In genomic region chr1:94408104-94408503, GRCh38 we compare ENCODE assay signal across 14 cellular contexts. TPM values are rescaled to one million over a fixed set of nuclear protein-coding genes. Genes with fewer than 3 reads are reported as not detected.
DNase-seq lines count a peak whose midpoint lies in the region; ATAC-seq, FAIRE-seq and TF ChIP-seq lines count a peak whose summit lies in the region.
"Had no signal": no experiment of that assay in that cellular context is flagged by ENCODE, and none has a peak within 500 bp of the region (broad histone marks: within the 10 kb centered on the region; RNA-seq: fewer than 3 reads in every experiment).

No MANE protein-coding gene starts in this region.

- H3K4me2 ChIP-seq in H1 (ENCODE audit: insufficient read depth in 1 of 2, low read depth in 2 of 2, low read length in 2 of 2) (no peak overlapping the region), mesendoderm (ENCODE audit: low read length) (no peak overlapping the region)

- no peak overlapping the region for H3K4me3 ChIP-seq in H1 (ENCODE audit: extremely low read depth in 1 of 4, insufficient read depth in 2 of 4, low read depth in 3 of 4, low read length in 4 of 4)
- no peak overlapping the region for H3K4me3 ChIP-seq in mesendoderm (ENCODE audit: low read length)

- no peak overlapping the region for H4K5ac ChIP-seq in H1 (ENCODE audit: insufficient read length, low read depth, low read length)
- no peak overlapping the region for H4K5ac ChIP-seq in mesendoderm (ENCODE audit: low read length)

- H3K18ac ChIP-seq in H1 (ENCODE audit: extremely low read depth, low read length) (no peak overlapping the region), mesendoderm (ENCODE audit: low read length) (no peak overlapping the region)

- H3K4me1 ChIP-seq in H1 (replicated peaks in 1 of 4; ENCODE audit: control insufficient read depth in 3 of 4, insufficient read depth in 4 of 4, low read length in 3 of 4) (peaks cover 0 to 4% (median 0%) of the 10 kb centered on the region in 4 experiments; a peak in 1 of 7 replicates), mesendoderm (ENCODE audit: control insufficient read depth, low read depth, low read length) (no peaks in the 10 kb centered on the region)

- no peaks in the 10 kb centered on the region for H4K20me1 ChIP-seq in H1 (replicated peaks in 1 of 2; ENCODE audit: control insufficient read depth in 1 of 2, insufficient read depth in 2 of 2, low read length in 2 of 2)

- no peak for TF ChIP-seq POLR2A in H1 (IDR thresholded peaks at IDR 0.05; ENCODE audit: control extremely low read depth in 1 of 2, low read depth in 2 of 2, low read length in 2 of 2)

- H4K8ac ChIP-seq in H1 (ENCODE audit: extremely low read depth, insufficient read depth, low read length) (no peak overlapping the region), mesendoderm (ENCODE audit: low read depth, low read length) (no peak overlapping the region)

- H3K23ac ChIP-seq in H1 (ENCODE audit: insufficient read length) = no peak overlapping the region
- no peak overlapping the region for H3K23ac ChIP-seq in mesendoderm (ENCODE audit: low read length)

- 53% methylated on average over 4 of the region's 6 CpGs; no CpG with 5 or more reads in 1 of the 2 experiments for WGBS in H1 (ENCODE audit: extremely low coverage in 1 of 2, insufficient coverage in 1 of 2, insufficient read length in 1 of 2, insufficient replicate concordance in 2 of 2, low coverage in 1 of 2, low lambda C conversion rate in 2 of 2, missing lambda C conversion rate in 1 of 2), 2 experiments
- no CpG with 5 or more reads among the region's 6 CpGs for WGBS in mesendoderm (ENCODE audit: extremely low coverage, insufficient coverage, low lambda C conversion rate)

- H3K56ac ChIP-seq in H1 (replicated peaks; ENCODE audit: insufficient read length, low read depth, low read length) (no peak overlapping the region), mesendoderm (ENCODE audit: low read length) (no peak overlapping the region)

- no peak overlapping the region for H2BK120ac ChIP-seq in H1 (replicated peaks; ENCODE audit: low read depth, low read length)
- H2BK120ac ChIP-seq in mesendoderm (ENCODE audit: low read depth, low read length) = no peak overlapping the region

- no peaks in the 10 kb centered on the region for H3K36me3 Mint-ChIP-seq in mesothelial cell of epicardium
- H3K36me3 Mint-ChIP-seq: CD4-positive, CD25-positive, alpha-beta regulatory T cell had no signal

- POLR2A ChIA-PET in H1 (lab: Charles Lee; ENCODE audit: partially characterized antibody) = interaction anchor here (0.6 to 1.4 kb wide), 2 partner anchors 12 to 473 kb away, joined by 3 read pairs; no protein-coding TSS in a partner anchor

- H2BK5ac ChIP-seq in H1 (ENCODE audit: low read depth, low read length) (no peak overlapping the region), mesendoderm (ENCODE audit: low read length) (no peak overlapping the region)

- H3K4me1 Mint-ChIP-seq in mesothelial cell of epicardium = no peaks in the 10 kb centered on the region
- H3K4me1 Mint-ChIP-seq: CD4-positive, CD25-positive, alpha-beta regulatory T cell had no signal

- DNase-seq in NCI-H2171 treated with DMSO at 0.1 percent for 48 hours (lab: John Stamatoyannopoulos, UW) = peak; percentile 39
- no peak for DNase-seq in NCI-H2171 (lab: John Stamatoyannopoulos, UW)
- no peak for DNase-seq in H1 (ENCODE audit: low read depth in 1 of 2, low spot score in 2 of 2)
- peak; percentile 26 for DNase-seq in mesendoderm
- no peak for DNase-seq in activated CD4-positive, CD25-positive, alpha-beta regulatory T cell treated with anti-CD3 and anti-CD28 coated beads, Interleukin-2, amount 50 U/mL, for 72 hours
- DNase-seq in mesothelial cell of epicardium (ENCODE audit: low spot score in 2 of 2, unreplicated experiment in 2 of 2) = no peak
- DNase-seq: CD4-positive, CD25-positive, alpha-beta regulatory T cell; DMS53; GF-D8; H9 had no signal

- H3K27me3 ChIP-seq in H1 (replicated peaks in 1 of 4; ENCODE audit: control insufficient read depth in 3 of 4, extremely low read depth in 1 of 4, insufficient read depth in 3 of 4, low read length in 3 of 4) = no peaks in the 10 kb centered on the region
- H3K27me3 ChIP-seq in mesendoderm (ENCODE audit: insufficient read depth, low read length, poor library complexity) = no peaks in the 10 kb centered on the region

- no peaks in the 10 kb centered on the region for H3K9me3 ChIP-seq in H1 (ENCODE audit: insufficient read depth in 2 of 2, low read depth in 1 of 2, low read length in 1 of 2)

- TF ChIP-seq RAD21 in H1 (IDR thresholded peaks at IDR 0.05 in 1 of 2, conservative IDR thresholded peaks at IDR 0.05 in 1 of 2; ENCODE audit: low read depth in 2 of 2, low read length in 2 of 2) = no peak

- CTCF ChIA-PET in H1 (lab: Charles Lee; ENCODE audit: partially characterized antibody) = interaction anchor here (0.9 to 2.9 kb wide), 2 partner anchors 12 to 16 kb away, joined by 5 to 10 read pairs; no protein-coding TSS in a partner anchor

- H3K9ac ChIP-seq in H1 (replicated peaks in 1 of 4; ENCODE audit: extremely low read depth in 1 of 4, low read depth in 3 of 4, low read length in 3 of 4) = no peak overlapping the region
- H3K9ac ChIP-seq in mesendoderm (ENCODE audit: low read length) = no peak overlapping the region

- H3K27ac ChIP-seq in H1 (ENCODE audit: low read depth, low read length) (no peak overlapping the region), mesendoderm (ENCODE audit: low read depth, low read length) (no peak overlapping the region)
- H3K27ac ChIP-seq: 22Rv1 had no signal

- TF ChIP-seq CTCF in H1 (IDR thresholded peaks at IDR 0.05; ENCODE audit: control extremely low read depth in 1 of 3, insufficient read depth in 1 of 3, low read depth in 1 of 3, low read length in 3 of 3) = no peak
- TF ChIP-seq CTCF in mesothelial cell of epicardium (IDR thresholded peaks at IDR 0.05; ENCODE audit: unreplicated experiment) = no peak

- H3K79me1 ChIP-seq in H1 (ENCODE audit: low read depth, low read length) (no peaks in the 10 kb centered on the region), mesendoderm (ENCODE audit: low read length) (no peaks in the 10 kb centered on the region)

- no peak overlapping the region for H2BK20ac ChIP-seq in H1 (ENCODE audit: low read length)

- no peak overlapping the region for H2BK12ac ChIP-seq in H1 (ENCODE audit: low read depth, low read length)

- no peak overlapping the region for H3K27ac Mint-ChIP-seq in mesothelial cell of epicardium
- H3K27ac Mint-ChIP-seq: CD4-positive, CD25-positive, alpha-beta regulatory T cell had no signal

- H4K91ac ChIP-seq in H1 (replicated peaks; ENCODE audit: insufficient read length, low read length) = no peak overlapping the region

- no peaks in the 10 kb centered on the region for H3K23me2 ChIP-seq in H1 (ENCODE audit: low read depth, low read length)

- H3K4ac ChIP-seq in H1 (replicated peaks; ENCODE audit: insufficient read length, low read depth, low read length) (no peak overlapping the region), mesendoderm (ENCODE audit: low read depth, low read length) (no peak overlapping the region)

- no peak for TF ChIP-seq EP300 in H1 (IDR thresholded peaks at IDR 0.05; ENCODE audit: borderline replicate concordance in 1 of 2, low read depth in 2 of 2, low read length in 2 of 2)

- H2AK5ac ChIP-seq in H1 (ENCODE audit: low read depth, low read length) = no peak overlapping the region
- no peak overlapping the region for H2AK5ac ChIP-seq in mesendoderm (ENCODE audit: low read length)

- H2BK15ac ChIP-seq in H1 (ENCODE audit: low read length) (no peak overlapping the region), mesendoderm (replicated peaks; ENCODE audit: low read depth) (no peak overlapping the region)

- H3K14ac ChIP-seq in H1 (ENCODE audit: insufficient read length) = no peak overlapping the region

- no peak overlapping the region for H3K4me3 Mint-ChIP-seq in mesothelial cell of epicardium
- H3K4me3 Mint-ChIP-seq: CD4-positive, CD25-positive, alpha-beta regulatory T cell; H9 had no signal

- no peaks in the 10 kb centered on the region for H3K79me2 ChIP-seq in H1 (ENCODE audit: control insufficient read depth in 1 of 2, insufficient read depth in 2 of 2, low read length in 2 of 2)
- no peaks in the 10 kb centered on the region for H3K79me2 ChIP-seq in mesendoderm (ENCODE audit: control insufficient read depth, insufficient read depth, low read length)

- H3K27me3 Mint-ChIP-seq in mesothelial cell of epicardium (ENCODE audit: low read depth) = no peaks in the 10 kb centered on the region

- FAIRE-seq in H1 (lab: Jason Lieb, UNC) = no peak
- FAIRE-seq: HTR-8/SVneo had no signal

- H3K36me3 ChIP-seq in H1 (ENCODE audit: control insufficient read depth in 2 of 4, insufficient read depth in 4 of 4, low read length in 3 of 4) = no peaks in the 10 kb centered on the region
- no peaks in the 10 kb centered on the region for H3K36me3 ChIP-seq in mesendoderm (ENCODE audit: control insufficient read depth, insufficient read depth, low read length)

- ATAC-seq in HG03045 (IDR thresholded peaks at IDR 0.05; ENCODE audit: unreplicated experiment) (no peak), HG03139 (IDR thresholded peaks at IDR 0.05; ENCODE audit: unreplicated experiment) (no peak)

- H3K9me3 Mint-ChIP-seq in mesothelial cell of epicardium = no peaks in the 10 kb centered on the region
- H3K9me3 Mint-ChIP-seq: CD4-positive, CD25-positive, alpha-beta regulatory T cell; H9 had no signal

- H2AFZ ChIP-seq in H1 (ENCODE audit: low read length) = 0 out of 2 replicates have a peak overlapping the region, but pooled peaks have one; percentile 8

TF ChIP-seq in H1, 55 proteins besides CTCF, POLR2A, EP300 and RAD21:
- TF ChIP-seq BACH1 (IDR thresholded peaks at IDR 0.05; ENCODE audit: low read length) (no peak), TEAD4 (IDR thresholded peaks at IDR 0.05; ENCODE audit: low read depth, low read length) (peak; percentile 73), KDM1A (IDR thresholded peaks at IDR 0.05; ENCODE audit: borderline replicate concordance, low read length) (no peak)

RNA-seq across cellular contexts. Expression of gene ABCD3, which starts 10.1 kb away (rescaled TPM):
- total RNA-seq in H1 (2021; fragmentation: NEBNext Ultra II Directional; extraction: Animal tissue kit (Norgen Biotek cat#: 25700)) = 28.1 and 29.4 TPM in 2 replicates
- 3.6 and 6.6 TPM in 2 replicates for polyA plus RNA-seq in H1 (2011; rRNA removed)
- 8.2 TPM for polyA plus RNA-seq in H1 (2011; cell fraction: cytosol; rRNA removed)
- polyA plus RNA-seq in H1 (2011; cell fraction: nucleus; rRNA removed) = 4.6 TPM
- 9.8 to 19.7 TPM (median 12.2 TPM) in 4 replicates for polyA plus RNA-seq in H1 (2012, experiment 1 of 2)
- polyA plus RNA-seq in H1 (2012, experiment 2 of 2) = 1.6 TPM
- 17.0 TPM for polyA plus RNA-seq in H1 (2013, experiment 1 of 2)
- polyA plus RNA-seq in H1 (2013, experiment 2 of 2) = 16.9 TPM
- 13.9 and 16.4 TPM in 2 replicates for polyA minus RNA-seq in H1 (2011; rRNA and poly(A)+ RNA removed)
- 8.2 TPM for polyA minus RNA-seq in H1 (2011; cell fraction: cytosol; rRNA and poly(A)+ RNA removed)
- polyA minus RNA-seq in H1 (2011; cell fraction: nucleus; rRNA and poly(A)+ RNA removed) = 21.7 TPM
- 24.6 TPM for polyA plus RNA-seq in mesendoderm (2013, experiment 1 of 2)
- polyA plus RNA-seq in mesendoderm (2013, experiment 2 of 2) = 23.6 TPM
- 38.2 to 40.6 TPM (median 38.2 TPM) in 3 replicates for total RNA-seq in mesothelial cell of epicardium

Comparison
In these comparisons a context has a peak if more than half of its experiments do, and no peak if none do; other contexts are left out.
1. DNase-seq: peak in NCI-H2171 treated with DMSO at 0.1 percent for 48 hours (single experiment) and mesendoderm (single experiment); none in NCI-H2171 (single experiment), H1 (0 of 2), activated CD4-positive, CD25-positive, alpha-beta regulatory T cell treated with anti-CD3 and anti-CD28 coated beads, Interleukin-2, amount 50 U/mL, for 72 hours (single experiment) and mesothelial cell of epicardium (0 of 2).